ENCODE assay signal across 20 cellular contexts in the genomic region with DNA sequence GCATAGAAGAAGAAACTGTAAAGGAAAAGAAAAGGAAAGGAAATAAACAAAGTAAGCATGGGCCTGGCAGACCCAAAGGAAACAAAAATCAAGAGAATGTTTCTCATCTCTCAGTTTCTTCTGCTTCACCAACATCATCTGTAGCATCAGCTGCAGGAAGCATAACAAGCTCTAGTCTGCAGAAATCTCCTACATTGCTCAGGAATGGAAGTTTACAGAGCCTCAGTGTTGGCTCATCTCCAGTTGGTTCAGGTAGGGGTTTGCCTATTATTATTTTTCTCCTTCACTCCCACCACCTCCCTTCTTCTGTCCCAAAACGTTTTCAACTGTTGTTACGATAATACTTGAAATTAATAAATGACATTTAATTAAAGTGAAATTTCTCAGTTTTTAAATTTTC.
"Had no signal": no experiment of that assay in that cellular context is flagged by ENCODE, and none has a peak within 500 bp of the region (broad histone marks: within the 10 kb centered on the region; RNA-seq: fewer than 3 reads in every experiment).

No MANE protein-coding gene starts in this region.

- H3K4me3 ChIP-seq: ascending aorta, lung, mucosa of descending colon, prostate gland, right atrium auricular region, thyroid gland had no signal

- H3K27me3 ChIP-seq: ascending aorta, right atrium auricular region, thyroid gland had no signal

- H3K36me3 ChIP-seq: prostate gland, thyroid gland had no signal

- H3K9me3 Mint-ChIP-seq: activated CD4-positive, alpha-beta memory T cell treated with anti-CD3 and anti-CD28 coated beads for 36 hours; activated naive CD4-positive, alpha-beta T cell treated with anti-CD3 and anti-CD28 coated beads, Interleukin-2, amount 10 ng/mL, durations not matched to agents 7 days and 5 days; activated naive CD8-positive, alpha-beta T cell treated with anti-CD3 and anti-CD28 coated beads, Interleukin-2, amount 50 U/mL, for 24 hours; activated T-cell treated with anti-CD3 and anti-CD28 coated beads, Interleukin-2, amount 50 U/mL, for 24 hours; naive B cell had no signal

- DNase-seq: activated CD4-positive, alpha-beta memory T cell treated with anti-CD3 and anti-CD28 coated beads for 36 hours; activated CD4-positive, alpha-beta T cell treated with anti-CD3 and anti-CD28 coated beads for 36 hours; activated naive CD4-positive, alpha-beta T cell treated with anti-CD3 and anti-CD28 coated beads, Interleukin-2, amount 10 ng/mL, durations not matched to agents 7 days and 5 days; activated naive CD8-positive, alpha-beta T cell treated with anti-CD3 and anti-CD28 coated beads, Interleukin-2, amount 50 U/mL, for 24 hours; activated T-cell treated with anti-CD3 and anti-CD28 coated beads, Interleukin-2, amount 50 U/mL, for 24 hours; erythroblast; foreskin melanocyte; hypothalamus; kidney; mucosa of descending colon; naive B cell; stimulated activated CD4-positive, alpha-beta T cell treated with anti-CD3 and anti-CD28 coated beads, Interleukin-2, amount 100 ng/mL, for 24 hours; stimulated activated naive CD4-positive, alpha-beta T cell treated with Interleukin-2 at 50 U/mL for 16 hours; T-helper 2 cell; thyroid gland had no signal

- H3K27me3 Mint-ChIP-seq: activated CD4-positive, alpha-beta memory T cell treated with anti-CD3 and anti-CD28 coated beads for 36 hours; activated CD4-positive, alpha-beta T cell treated with anti-CD3 and anti-CD28 coated beads for 36 hours; activated naive CD4-positive, alpha-beta T cell treated with anti-CD3 and anti-CD28 coated beads, Interleukin-2, amount 10 ng/mL, durations not matched to agents 7 days and 5 days; activated naive CD8-positive, alpha-beta T cell treated with anti-CD3 and anti-CD28 coated beads, Interleukin-2, amount 50 U/mL, for 24 hours; activated T-cell treated with anti-CD3 and anti-CD28 coated beads, Interleukin-2, amount 50 U/mL, for 24 hours; naive B cell had no signal

- ATAC-seq: activated CD4-positive, alpha-beta T cell treated with anti-CD3 and anti-CD28 coated beads for 36 hours; activated naive CD8-positive, alpha-beta T cell treated with anti-CD3 and anti-CD28 coated beads, Interleukin-2, amount 50 U/mL, for 24 hours; left lobe of liver; mucosa of descending colon had no signal

- H3K4me1 ChIP-seq: ascending aorta, prostate gland, right atrium auricular region had no signal

- H3K27ac Mint-ChIP-seq: activated CD4-positive, alpha-beta memory T cell treated with anti-CD3 and anti-CD28 coated beads for 36 hours; activated CD4-positive, alpha-beta T cell treated with anti-CD3 and anti-CD28 coated beads for 36 hours; activated naive CD4-positive, alpha-beta T cell treated with anti-CD3 and anti-CD28 coated beads, Interleukin-2, amount 10 ng/mL, durations not matched to agents 7 days and 5 days; activated naive CD8-positive, alpha-beta T cell treated with anti-CD3 and anti-CD28 coated beads, Interleukin-2, amount 50 U/mL, for 24 hours; activated T-cell treated with anti-CD3 and anti-CD28 coated beads, Interleukin-2, amount 50 U/mL, for 24 hours; naive B cell had no signal

- H3K4me3 Mint-ChIP-seq: activated CD4-positive, alpha-beta memory T cell treated with anti-CD3 and anti-CD28 coated beads for 36 hours; activated CD4-positive, alpha-beta T cell treated with anti-CD3 and anti-CD28 coated beads for 36 hours; activated naive CD4-positive, alpha-beta T cell treated with anti-CD3 and anti-CD28 coated beads, Interleukin-2, amount 10 ng/mL, durations not matched to agents 7 days and 5 days; activated naive CD8-positive, alpha-beta T cell treated with anti-CD3 and anti-CD28 coated beads, Interleukin-2, amount 50 U/mL, for 24 hours; activated T-cell treated with anti-CD3 and anti-CD28 coated beads, Interleukin-2, amount 50 U/mL, for 24 hours; naive B cell had no signal

- H3K27ac ChIP-seq: ascending aorta, prostate gland, right atrium auricular region, thyroid gland had no signal

- H3K9me3 ChIP-seq: ascending aorta, mucosa of descending colon, prostate gland, right atrium auricular region, thyroid gland had no signal
